In the genomic region with DNA sequence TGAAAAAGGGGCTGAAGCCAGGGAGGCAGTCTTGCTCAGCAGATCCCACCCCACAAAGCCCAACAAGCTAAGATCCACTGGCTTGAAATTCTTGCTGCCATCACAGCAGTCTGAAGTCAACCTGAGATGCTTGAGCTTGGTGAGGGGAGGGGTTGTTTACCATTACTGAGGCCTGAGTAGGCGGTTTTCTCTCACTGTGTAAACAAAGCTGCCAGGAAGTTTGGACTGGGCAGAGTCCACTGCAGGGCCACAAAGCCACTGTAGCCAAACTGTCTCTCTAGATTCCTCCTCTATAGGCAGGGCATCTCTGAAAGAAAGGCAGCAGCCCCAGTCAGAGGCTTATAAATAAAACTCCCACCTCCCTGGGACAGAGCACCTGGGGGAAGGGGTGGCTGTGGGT, we compare ENCODE assay signal across 27 cellular contexts.
"Had no signal": no experiment of that assay in that cellular context is flagged by ENCODE, and none has a peak within 500 bp of the region (broad histone marks: within the 10 kb centered on the region; RNA-seq: fewer than 3 reads in every experiment).

No MANE protein-coding gene starts in this region.

- DNase-seq: activated CD4-positive, alpha-beta T cell treated with anti-CD3 and anti-CD28 coated beads for 36 hours; activated CD4-positive, CD25-positive, alpha-beta regulatory T cell; activated naive CD4-positive, alpha-beta T cell treated with Interleukin-2 at 50 U/mL for 16 hours; activated T-cell treated with anti-CD3 and anti-CD28 coated beads for 4 hours; activated T-cell treated with anti-CD3 and anti-CD28 coated beads, Interleukin-2, amount 50 U/mL, for 72 hours; anterior cingulate cortex; foreskin melanocyte; heart right ventricle; kidney glomerular epithelial cell; left lung; mucosa of descending colon; stimulated activated CD4-positive, alpha-beta T cell treated with anti-CD3 and anti-CD28 coated beads, Interleukin-4, amount 100 ng/mL, for 4 hours; stimulated activated CD8-positive, alpha-beta memory T cell treated with anti-CD3 and anti-CD28 coated beads, Interleukin-4, amount 100 ng/mL, for 48 hours; stimulated activated naive CD8-positive, alpha-beta T cell treated with anti-CD3 and anti-CD28 coated beads, Interleukin-15, amount 100 ng/mL, for 72 hours; substantia nigra; uterus had no signal

- H3K27me3 ChIP-seq: esophagus muscularis mucosa, heart right ventricle, left lung, neutrophil, uterus had no signal

- ATAC-seq: activated CD4-positive, alpha-beta T cell treated with anti-CD3 and anti-CD28 coated beads for 36 hours; activated T-cell treated with anti-CD3 and anti-CD28 coated beads, Interleukin-2, amount 50 U/mL, for 72 hours; heart right ventricle; left lung; mucosa of descending colon; sciatic nerve; stimulated activated memory B cell treated with anti-CD40 and anti-IgM and Interleukin-4, amounts not matched to agents 10 μg/mL and 1 μg/mL and 100 μg/mL, for 72 hours; stimulated activated naive CD8-positive, alpha-beta T cell treated with anti-CD3 and anti-CD28 coated beads, Interleukin-15, amount 100 ng/mL, for 72 hours had no signal

- H3K36me3 ChIP-seq: esophagus muscularis mucosa, heart right ventricle, left lung, neutrophil, uterus had no signal

- H3K36me3 Mint-ChIP-seq: activated naive CD8-positive, alpha-beta T cell; stimulated activated memory B cell treated with anti-CD40 and anti-IgM and Interleukin-4, amounts not matched to agents 10 μg/mL and 1 μg/mL and 100 μg/mL, for 72 hours had no signal

- H3K27ac ChIP-seq: esophagus muscularis mucosa, heart right ventricle, left lung, neutrophil, skin epidermis, uterus had no signal

- H3K27ac Mint-ChIP-seq: activated CD4-positive, alpha-beta T cell treated with anti-CD3 and anti-CD28 coated beads for 36 hours; activated naive CD8-positive, alpha-beta T cell; activated T-cell treated with anti-CD3 and anti-CD28 coated beads, Interleukin-2, amount 50 U/mL, for 72 hours; dendritic cell treated with granulocyte-macrophage colony-stimulating factor and Interleukin-4, amounts not matched to agents 40 ng/mL and 50 ng/mL, for 4 days; nephron; progenitor cell of endocrine pancreas; stimulated activated memory B cell treated with anti-CD40 and anti-IgM and Interleukin-4, amounts not matched to agents 10 μg/mL and 1 μg/mL and 100 μg/mL, for 72 hours; stimulated activated naive CD8-positive, alpha-beta T cell treated with anti-CD3 and anti-CD28 coated beads, Interleukin-15, amount 100 ng/mL, for 72 hours; type B pancreatic cell had no signal

- H3K4me3 ChIP-seq: esophagus muscularis mucosa, heart right ventricle, left lung, mucosa of descending colon, skin epidermis, uterus had no signal

- H3K9me3 ChIP-seq: esophagus muscularis mucosa, neutrophil, uterus had no signal

- H3K27me3 Mint-ChIP-seq: activated CD4-positive, alpha-beta T cell treated with anti-CD3 and anti-CD28 coated beads for 36 hours; activated naive CD8-positive, alpha-beta T cell; central memory CD8-positive, alpha-beta T cell; dendritic cell treated with granulocyte-macrophage colony-stimulating factor and Interleukin-4, amounts not matched to agents 40 ng/mL and 50 ng/mL, for 4 days; progenitor cell of endocrine pancreas; stimulated activated memory B cell treated with anti-CD40 and anti-IgM and Interleukin-4, amounts not matched to agents 10 μg/mL and 1 μg/mL and 100 μg/mL, for 72 hours; stimulated activated naive CD8-positive, alpha-beta T cell treated with anti-CD3 and anti-CD28 coated beads, Interleukin-15, amount 100 ng/mL, for 72 hours; type B pancreatic cell had no signal

- H3K4me3 Mint-ChIP-seq: activated CD4-positive, alpha-beta T cell treated with anti-CD3 and anti-CD28 coated beads for 36 hours; activated naive CD8-positive, alpha-beta T cell; activated T-cell treated with anti-CD3 and anti-CD28 coated beads, Interleukin-2, amount 50 U/mL, for 72 hours; central memory CD8-positive, alpha-beta T cell; dendritic cell treated with granulocyte-macrophage colony-stimulating factor and Interleukin-4, amounts not matched to agents 40 ng/mL and 50 ng/mL, for 4 days; nephron; stimulated activated memory B cell treated with anti-CD40 and anti-IgM and Interleukin-4, amounts not matched to agents 10 μg/mL and 1 μg/mL and 100 μg/mL, for 72 hours; stimulated activated naive CD8-positive, alpha-beta T cell treated with anti-CD3 and anti-CD28 coated beads, Interleukin-15, amount 100 ng/mL, for 72 hours; type B pancreatic cell had no signal

- H3K4me1 Mint-ChIP-seq: activated CD4-positive, alpha-beta T cell treated with anti-CD3 and anti-CD28 coated beads for 36 hours; central memory CD8-positive, alpha-beta T cell; nephron; stimulated activated memory B cell treated with anti-CD40 and anti-IgM and Interleukin-4, amounts not matched to agents 10 μg/mL and 1 μg/mL and 100 μg/mL, for 72 hours; stimulated activated naive CD8-positive, alpha-beta T cell treated with anti-CD3 and anti-CD28 coated beads, Interleukin-15, amount 100 ng/mL, for 72 hours had no signal

- H3K4me1 ChIP-seq: esophagus muscularis mucosa, heart right ventricle, left lung, uterus had no signal
